ENCODE assay signal across 27 cellular contexts in the genomic region with DNA sequence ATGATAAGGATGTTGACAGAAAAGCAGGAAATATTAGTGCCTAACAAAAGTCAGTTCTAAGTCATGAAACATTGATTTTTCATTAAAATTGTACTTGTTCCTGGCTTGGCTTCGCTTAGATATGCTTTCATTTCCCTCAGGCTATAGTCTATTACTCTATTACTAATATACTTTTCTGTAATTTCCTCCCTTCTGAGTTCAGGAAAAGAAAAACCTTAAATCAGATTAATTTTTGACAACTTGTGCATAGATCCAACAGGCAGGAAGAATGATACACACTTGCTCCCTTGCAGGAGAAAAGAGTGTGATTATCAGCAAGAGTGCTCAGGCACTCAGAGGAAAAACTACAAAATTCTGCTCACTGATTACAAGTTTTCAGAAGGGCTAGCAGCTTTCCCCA.
"Had no signal": no experiment of that assay in that cellular context is flagged by ENCODE, and none has a peak within 500 bp of the region (broad histone marks: within the 10 kb centered on the region; RNA-seq: fewer than 3 reads in every experiment).

No MANE protein-coding gene starts in this region.

- H3K4me1 ChIP-seq: esophagus squamous epithelium, psoas muscle, sigmoid colon, stomach, thyroid gland had no signal

- H3K36me3 Mint-ChIP-seq: immature natural killer cell; stimulated activated effector memory CD8-positive, alpha-beta T cell treated with anti-CD3 and anti-CD28 coated beads, Interleukin-12 subunit alpha, Interleukin-12 subunit beta, amount 100 ng/mL, for 72 hours had no signal

- DNase-seq: dermis blood vessel endothelial cell; effector memory CD4-positive, alpha-beta T cell; erythroblast; esophagus squamous epithelium; hypothalamus; immature natural killer cell; islet precursor cell; kidney glomerular epithelial cell; mesenchymal stem cell; midbrain; naive thymus-derived CD4-positive, alpha-beta T cell; occipital lobe; ovary; posterior cingulate gyrus; psoas muscle; right cardiac atrium; sigmoid colon; stimulated activated CD4-positive, alpha-beta T cell treated with anti-CD3 and anti-CD28 coated beads, Interleukin-2, amount 100 ng/mL, for 24 hours; stimulated activated CD4-positive, alpha-beta T cell treated with anti-CD3 and anti-CD28 coated beads, Interleukin-4, amount 100 ng/mL, for 24 hours; stimulated activated naive CD4-positive, alpha-beta T cell treated with Interleukin-2 at 50 U/mL for 16 hours; stomach; thyroid gland; trophoblast cell had no signal

- H3K4me1 Mint-ChIP-seq: immature natural killer cell; nephron; stimulated activated effector memory CD8-positive, alpha-beta T cell treated with anti-CD3 and anti-CD28 coated beads, Interleukin-12 subunit alpha, Interleukin-12 subunit beta, amount 100 ng/mL, for 72 hours had no signal

- H3K27ac ChIP-seq: coronary artery, esophagus squamous epithelium, ovary, psoas muscle, sigmoid colon, stomach, thyroid gland had no signal

- H3K27ac Mint-ChIP-seq: immature natural killer cell; naive thymus-derived CD4-positive, alpha-beta T cell; stimulated activated effector memory CD8-positive, alpha-beta T cell treated with anti-CD3 and anti-CD28 coated beads, Interleukin-12 subunit alpha, Interleukin-12 subunit beta, amount 100 ng/mL, for 72 hours had no signal

- H3K4me3 Mint-ChIP-seq: immature natural killer cell; naive thymus-derived CD4-positive, alpha-beta T cell; nephron; stimulated activated effector memory CD8-positive, alpha-beta T cell treated with anti-CD3 and anti-CD28 coated beads, Interleukin-12 subunit alpha, Interleukin-12 subunit beta, amount 100 ng/mL, for 72 hours had no signal

- ATAC-seq: left lobe of liver; naive thymus-derived CD4-positive, alpha-beta T cell; psoas muscle; right cardiac atrium; stimulated activated effector memory CD8-positive, alpha-beta T cell treated with anti-CD3 and anti-CD28 coated beads, Interleukin-12 subunit alpha, Interleukin-12 subunit beta, amount 100 ng/mL, for 72 hours had no signal

- H3K9me3 ChIP-seq: esophagus squamous epithelium, ovary, psoas muscle, sigmoid colon, stomach, thyroid gland had no signal

- H3K27me3 Mint-ChIP-seq: naive thymus-derived CD4-positive, alpha-beta T cell had no signal

- H3K9me3 Mint-ChIP-seq: immature natural killer cell; nephron; stimulated activated effector memory CD8-positive, alpha-beta T cell treated with anti-CD3 and anti-CD28 coated beads, Interleukin-12 subunit alpha, Interleukin-12 subunit beta, amount 100 ng/mL, for 72 hours had no signal

- H3K4me3 ChIP-seq: coronary artery, esophagus squamous epithelium, ovary, psoas muscle, sigmoid colon, stomach, thyroid gland had no signal

- H3K27me3 ChIP-seq: esophagus squamous epithelium, ovary, sigmoid colon, stomach, thyroid gland had no signal

- H3K36me3 ChIP-seq: ovary, thyroid gland had no signal
